Comparison of ENCODE assay signal across 20 cellular contexts in genomic region chr5:54312499-54312898, GRCh38. TPM values are rescaled to one million over a fixed set of nuclear protein-coding genes. Genes with fewer than 3 reads are reported as not detected.
A peak's percentile ranks its signal among the peaks of the same experiment; 100 is the strongest.
DNase-seq lines count a peak whose midpoint lies in the region; ATAC-seq and TF ChIP-seq lines count a peak whose summit lies in the region.
"Had no signal": no experiment of that assay in that cellular context is flagged by ENCODE, and none has a peak within 500 bp of the region (broad histone marks: within the 10 kb centered on the region; RNA-seq: fewer than 3 reads in every experiment).

No MANE protein-coding gene starts in this region.

- TF ChIP-seq POLR2A in right lobe of liver (IDR thresholded peaks at IDR 0.05) (no peak), body of pancreas (IDR thresholded peaks at IDR 0.05) (no peak)

- H3K36me3 Mint-ChIP-seq in activated CD4-positive, alpha-beta T cell treated with anti-CD3 and anti-CD28 coated beads, Interleukin-2, amount 10 ng/mL, durations not matched to agents 24 days and 14 days (ENCODE audit: low read depth): no peaks in the 10 kb centered on the region
- H3K36me3 Mint-ChIP-seq in T-helper 17 cell (ENCODE audit: low read depth): peaks cover 2% of the 10 kb centered on the region
- no peaks in the 10 kb centered on the region for H3K36me3 Mint-ChIP-seq in glutamatergic neuron (ENCODE audit: unreplicated experiment)
- no peaks in the 10 kb centered on the region for H3K36me3 Mint-ChIP-seq in nephron (ENCODE audit: low read depth)

- H3K27ac Mint-ChIP-seq in activated CD4-positive, alpha-beta T cell treated with anti-CD3 and anti-CD28 coated beads, Interleukin-2, amount 10 ng/mL, durations not matched to agents 24 days and 14 days: no peak overlapping the region
- H3K27ac Mint-ChIP-seq in T-helper 17 cell (no peak overlapping the region), glutamatergic neuron (ENCODE audit: unreplicated experiment) (no peak overlapping the region), nephron (no peak overlapping the region)

- no peak for DNase-seq in activated CD4-positive, alpha-beta T cell treated with anti-CD3 and anti-CD28 coated beads, Interleukin-2, amount 10 ng/mL, durations not matched to agents 24 days and 14 days
- DNase-seq in activated CD4-positive, alpha-beta T cell treated with anti-CD3 and anti-CD28 coated beads, Interleukin-2, amount 50 U/mL, for 4 hours: no peak
- DNase-seq in T-helper 17 cell: no peak
- no peak for DNase-seq in glutamatergic neuron
- DNase-seq in right lobe of liver: no peak
- no peak for DNase-seq in body of pancreas
- no peak for DNase-seq in NCI-H748 (lab: John Stamatoyannopoulos, UW; ENCODE audit: unreplicated experiment)
- DNase-seq: activated CD8-positive, alpha-beta memory T cell treated with anti-CD3 and anti-CD28 coated beads, Interleukin-2, amount 50 U/mL, for 48 hours; left ventricle myocardium inferior; NCI-H1092 treated with DMSO at 0.1 percent for 48 hours; NCI-H187; T1000 had no signal

- peak overlapping the region; percentile 88 for H3K4me3 Mint-ChIP-seq in activated CD4-positive, alpha-beta T cell treated with anti-CD3 and anti-CD28 coated beads, Interleukin-2, amount 10 ng/mL, durations not matched to agents 24 days and 14 days
- H3K4me3 Mint-ChIP-seq in T-helper 17 cell (peak overlapping the region; percentile 43), glutamatergic neuron (ENCODE audit: unreplicated experiment) (peak overlapping the region; percentile 22), nephron (peak overlapping the region; percentile 94 to 96 (median 94))

- no peak for TF ChIP-seq CTCF in glutamatergic neuron (IDR thresholded peaks at IDR 0.05; ENCODE audit: partially characterized antibody, unreplicated experiment)
- TF ChIP-seq CTCF in nephron (IDR thresholded peaks at IDR 0.05; ENCODE audit: unreplicated experiment in 3 of 3): no peak
- TF ChIP-seq CTCF in right lobe of liver (IDR thresholded peaks at IDR 0.05): no peak
- TF ChIP-seq CTCF in body of pancreas (IDR thresholded peaks at IDR 0.05): no peak

- H3K4me3 ChIP-seq in right lobe of liver: no peak overlapping the region
- H3K4me3 ChIP-seq in body of pancreas: no peak overlapping the region
- H3K4me3 ChIP-seq: A549 had no signal

- peaks cover 32% of the 10 kb centered on the region for H3K27me3 Mint-ChIP-seq in activated CD4-positive, alpha-beta T cell treated with anti-CD3 and anti-CD28 coated beads, Interleukin-2, amount 10 ng/mL, durations not matched to agents 24 days and 14 days
- H3K27me3 Mint-ChIP-seq in T-helper 17 cell (peaks cover 29% of the 10 kb centered on the region), glutamatergic neuron (ENCODE audit: unreplicated experiment) (peaks cover 5% of the 10 kb centered on the region), nephron (ENCODE audit: low read depth) (peaks cover 23% of the 10 kb centered on the region)

- H3K27me3 ChIP-seq in right lobe of liver (no peaks in the 10 kb centered on the region), body of pancreas (no peaks in the 10 kb centered on the region)
- H3K27me3 ChIP-seq: foreskin keratinocyte had no signal

- intact Hi-C loops in activated CD4-positive, alpha-beta T cell treated with anti-CD3 and anti-CD28 coated beads, Interleukin-2, amount 10 ng/mL, durations not matched to agents 24 days and 14 days (cut with micrococcal nuclease): loop anchor here (5.0 to 10.0 kb wide), 5 partner anchors 205 to 862 kb away; partner anchors contain the start of genes CDC20B, FST and SNX18
- intact Hi-C loops in right lobe of liver (cut with DNase I) (no loop called here), body of pancreas (cut with DNase I) (no loop called here)

- 68% methylated on average over 3 of the region's 3 CpGs for WGBS in right lobe of liver (ENCODE audit: insufficient coverage, low coverage, low lambda C conversion rate, missing lambda C conversion rate)
- WGBS in body of pancreas, 2 donors: 60 to 67% methylated on average over 3 of the region's 3 CpGs

- peaks cover 0 to 29% (median 8%) of the 10 kb centered on the region in 4 donors for H3K4me1 ChIP-seq in right lobe of liver
- H3K4me1 ChIP-seq in body of pancreas: peaks cover 26% of the 10 kb centered on the region
- H3K4me1 ChIP-seq: parathyroid adenoma had no signal

- peaks cover 20% of the 10 kb centered on the region for H3K4me1 Mint-ChIP-seq in activated CD4-positive, alpha-beta T cell treated with anti-CD3 and anti-CD28 coated beads, Interleukin-2, amount 10 ng/mL, durations not matched to agents 24 days and 14 days
- peaks cover 17% of the 10 kb centered on the region for H3K4me1 Mint-ChIP-seq in T-helper 17 cell
- peaks cover 7% of the 10 kb centered on the region for H3K4me1 Mint-ChIP-seq in glutamatergic neuron (ENCODE audit: low read depth, unreplicated experiment)
- H3K4me1 Mint-ChIP-seq in nephron: peaks cover 14% of the 10 kb centered on the region

- no peak for ATAC-seq in T-helper 17 cell
- ATAC-seq in right lobe of liver: no peak
- ATAC-seq in body of pancreas: no peak
- ATAC-seq: A549, Right ventricle myocardium inferior had no signal

- H3K9me3 ChIP-seq in T-helper 17 cell (ENCODE audit: control insufficient read depth, low read length, poor library complexity, severe bottlenecking): no peaks in the 10 kb centered on the region
- H3K9me3 ChIP-seq in right lobe of liver: no peaks in the 10 kb centered on the region
- no peaks in the 10 kb centered on the region for H3K9me3 ChIP-seq in body of pancreas
- H3K9me3 ChIP-seq: A549, left ventricle myocardium inferior had no signal

- no peaks in the 10 kb centered on the region for H3K9me3 Mint-ChIP-seq in activated CD4-positive, alpha-beta T cell treated with anti-CD3 and anti-CD28 coated beads, Interleukin-2, amount 10 ng/mL, durations not matched to agents 24 days and 14 days
- peaks cover 13% of the 10 kb centered on the region for H3K9me3 Mint-ChIP-seq in glutamatergic neuron (ENCODE audit: unreplicated experiment)
- no peaks in the 10 kb centered on the region for H3K9me3 Mint-ChIP-seq in nephron
- H3K9me3 Mint-ChIP-seq: activated CD4-positive, alpha-beta memory T cell treated with anti-CD3 and anti-CD28 coated beads for 36 hours had no signal

- no peak overlapping the region for H3K27ac ChIP-seq in right lobe of liver
- H3K27ac ChIP-seq in body of pancreas: no peak overlapping the region
- H3K27ac ChIP-seq: A549, coronary artery, foreskin keratinocyte, left ventricle myocardium inferior, parathyroid adenoma, PC-9 had no signal

- no peaks in the 10 kb centered on the region for H3K36me3 ChIP-seq in right lobe of liver
- H3K36me3 ChIP-seq in body of pancreas (replicated peaks in 1 of 2; ENCODE audit: insufficient read depth in 1 of 2, low read depth in 2 of 2): no peaks in the 10 kb centered on the region
- H3K36me3 ChIP-seq: left ventricle myocardium inferior had no signal

RNA-seq across cellular contexts. Expression of gene ARL15, which starts 2.1 kb away (rescaled TPM):
- total RNA-seq in activated CD4-positive, alpha-beta T cell treated with anti-CD3 and anti-CD28 coated beads, Interleukin-2, amount 10 ng/mL, durations not matched to agents 24 days and 14 days: 4.5 and 7.4 TPM in 2 replicates
- total RNA-seq in T-helper 17 cell: 10 to 100 TPM; 17.7 to 24.6 TPM
- 37.4 TPM for total RNA-seq in glutamatergic neuron (ENCODE audit: unreplicated experiment)
- total RNA-seq in right lobe of liver: 10 to 100 TPM in 2 of 6 experiments, 1 to 10 TPM in 4; 6.3 to 16.5 (median 9.6) TPM
- 10 to 100 TPM; 14.3 to 24.1 TPM for total RNA-seq in body of pancreas

Comparison
In these comparisons a context has a peak if more than half of its experiments do, and no peak if none do; other contexts are left out.
1. H3K4me3 Mint-ChIP-seq: peak in every context shown above with its lines; median percentile 94 in nephron; 88 in activated CD4-positive, alpha-beta T cell treated with anti-CD3 and anti-CD28 coated beads, Interleukin-2, amount 10 ng/mL, durations not matched to agents 24 days and 14 days; 43 in T-helper 17 cell; 22 in glutamatergic neuron.